ENCODE assay signal across 9 cellular contexts in genomic region chr5:343461-344401, GRCh38. TPM values are rescaled to one million over a fixed set of nuclear protein-coding genes. Genes with fewer than 3 reads are reported as not detected.
A peak's percentile ranks its signal among the peaks of the same experiment; 100 is the strongest.
DNase-seq lines count a peak whose midpoint lies in the region; ATAC-seq and TF ChIP-seq lines count a peak whose summit lies in the region.
"Had no signal": no experiment of that assay in that cellular context is flagged by ENCODE, and none has a peak within 500 bp of the region (broad histone marks: within the 10 kb centered on the region; RNA-seq: fewer than 3 reads in every experiment).

No MANE protein-coding gene starts in this region.

- peak overlapping the region in 1 of 5 donors; percentile 13 for H3K27ac ChIP-seq in stomach
- H3K27ac ChIP-seq: PC-9 had no signal

- intact Hi-C loops in stomach (cut with DNase I; ENCODE audit: low total_unique reads): no loop called here

- peaks cover 0 to 34% (median 8%) of the 10 kb centered on the region in 3 donors for H3K27me3 ChIP-seq in stomach

- H3K36me3 ChIP-seq in stomach: no peaks in the 10 kb centered on the region

- peak; percentile 74 for ATAC-seq in HG02973 (IDR thresholded peaks at IDR 0.05; ENCODE audit: unreplicated experiment)
- ATAC-seq in HG03139 (IDR thresholded peaks at IDR 0.05; ENCODE audit: unreplicated experiment): no peak

- no peaks in the 10 kb centered on the region for H3K9me3 ChIP-seq in stomach

- TF ChIP-seq CTCF in GM10266 (IDR thresholded peaks at IDR 0.05; ENCODE audit: control insufficient read depth, insufficient read depth, low read depth, missing control alignments) (peak; percentile 29), WI38 (IDR thresholded peaks at IDR 0.05; ENCODE audit: low read depth, low read length) (no peak), stomach (IDR thresholded peaks at IDR 0.05) (no peak)

- TF ChIP-seq POLR2A in stomach (IDR thresholded peaks at IDR 0.05): no peak

- 25 to 68% (median 28%) methylated on average over 27 to 102 of the region's 102 CpGs for WGBS in stomach, 5 donors

- DNase-seq in GM10266 (ENCODE audit: extremely low spot score) (peak; percentile 79), dermis blood vessel endothelial cell (peak; percentile 66), lung microvascular endothelial cell (ENCODE audit: low read depth in 2 of 2) (peak; percentile 66 to 73), stomach (peak; percentile 69), SK-N-DZ (ENCODE audit: low spot score) (no peak)

- TF ChIP-seq EP300 in stomach (IDR thresholded peaks at IDR 0.05): no peak

- H3K4me3 ChIP-seq in WI38 (ENCODE audit: low read depth, low read length) (peak overlapping the region; percentile 49), stomach (peak overlapping the region; percentile 44 to 51 (median 48))
- H3K4me3 ChIP-seq: PC-9 had no signal

- peaks cover 0 to 11% (median 8%) of the 10 kb centered on the region in 4 donors for H3K4me1 ChIP-seq in stomach

RNA-seq across cellular contexts. Expression of gene AHRR, which starts 22.2 kb away (rescaled TPM):
- total RNA-seq in dermis blood vessel endothelial cell: 7.4 and 13.4 TPM in 2 replicates
- 1.4 and 2.4 TPM in 2 replicates for total RNA-seq in lung microvascular endothelial cell
- 10 to 100 TPM in 1 of 5 donors, 1 to 10 TPM in 2, under 1 TPM in 1, not detected in 1; 0.92 to 47.8 (median 1.3) TPM for total RNA-seq in stomach
- polyA plus RNA-seq in stomach: 1 to 10 TPM in 1 of 3 donors, under 1 TPM in 2; 0.63 to 1.1 (median 0.93) TPM
- polyA plus RNA-seq in SK-N-DZ (2014; cell fraction: cytosol; rRNA removed): 0.10 and 0.12 TPM in 2 replicates
- 0.39 and 1.3 TPM in 2 replicates for polyA plus RNA-seq in SK-N-DZ (2014; cell fraction: nucleus; rRNA removed)
